11 cellular contexts compared by ENCODE assay signal in genomic region chr10:89224697-89225443, GRCh38. TPM values are rescaled to one million over a fixed set of nuclear protein-coding genes. Genes with fewer than 3 reads are reported as not detected.
DNase-seq lines count a peak whose midpoint lies in the region; ATAC-seq, FAIRE-seq and TF ChIP-seq lines count a peak whose summit lies in the region.
"Had no signal": no experiment of that assay in that cellular context is flagged by ENCODE, and none has a peak within 500 bp of the region (broad histone marks: within the 10 kb centered on the region; RNA-seq: fewer than 3 reads in every experiment).

No MANE protein-coding gene starts in this region.

- TSS peak; percentile 70 for BruUV-seq in endothelial cell of umbilical vein (replicated peaks; lab: Mats Ljungman, UMichigan)

- H3K9me1 ChIP-seq in endothelial cell of umbilical vein (replicated peaks; ENCODE audit: control insufficient read depth, extremely low read depth, insufficient read depth, low read length), result no peaks in the 10 kb centered on the region

- TF ChIP-seq CTCF in endothelial cell of umbilical vein (IDR thresholded peaks at IDR 0.05; ENCODE audit: extremely low read depth in 1 of 2, insufficient read depth in 1 of 2, low read depth in 1 of 2, low read length in 2 of 2) (peak; percentile 42 to 46), vagina (IDR thresholded peaks at IDR 0.05) (no peak)

- DNase-seq in Right ventricle myocardium inferior (ENCODE audit: missing footprints) (peak; percentile 72), cardiac septum (ENCODE audit: low spot score) (no peak), endothelial cell of umbilical vein (ENCODE audit: low read depth, low spot score) (peak; percentile 88), memory B cell (ENCODE audit: low spot score in 2 of 2) (no peak), vagina (ENCODE audit: extremely low spot score in 2 of 2) (no peak), iPS-NIHi7 (ENCODE audit: extremely low spot score) (no peak)
- DNase-seq: activated naive CD4-positive, alpha-beta T cell treated with Interleukin-2 at 50 U/mL for 16 hours; NCI-H187 treated with DMSO at 0.1 percent for 48 hours; stimulated activated CD4-positive, alpha-beta T cell treated with anti-CD3 and anti-CD28 coated beads, Interleukin-1b, Interleukin-23, amount 100 ng/mL, for 48 hours had no signal

- H3K4me1 ChIP-seq in endothelial cell of umbilical vein (ENCODE audit: control insufficient read depth, extremely low read depth, insufficient read depth, low read length) (peaks cover 10% of the 10 kb centered on the region), vagina (peaks cover 23% of the 10 kb centered on the region)

- peak overlapping the region; percentile 68 for H3K4me2 ChIP-seq in endothelial cell of umbilical vein (ENCODE audit: insufficient read depth, low read length)

- H3K36me3 ChIP-seq in endothelial cell of umbilical vein (ENCODE audit: control insufficient read depth in 2 of 2, extremely low read depth in 1 of 2, insufficient read depth in 2 of 2, low read length in 2 of 2) (no peaks in the 10 kb centered on the region), vagina (peaks cover 0 to 11% of the 10 kb centered on the region in 2 donors)

- FAIRE-seq in endothelial cell of umbilical vein (lab: Jason Lieb, UNC), result peak; percentile 72

- POLR2A ChIA-PET in endothelial cell of umbilical vein (lab: Charles Lee), result no interaction called here

- peak; percentile 8 for ATAC-seq in Right ventricle myocardium inferior
- no peak for ATAC-seq in memory B cell (ENCODE audit: low read depth)
- no peak for ATAC-seq in stimulated activated memory B cell treated with anti-CD40 and anti-IgM and Interleukin-4, amounts not matched to agents 10 μg/mL and 1 μg/mL and 100 μg/mL, for 72 hours
- ATAC-seq in GM21423 (IDR thresholded peaks at IDR 0.05; ENCODE audit: unreplicated experiment), result no peak

- no peaks in the 10 kb centered on the region for H3K27me3 Mint-ChIP-seq in memory B cell
- H3K27me3 Mint-ChIP-seq in stimulated activated memory B cell treated with anti-CD40 and anti-IgM and Interleukin-4, amounts not matched to agents 10 μg/mL and 1 μg/mL and 100 μg/mL, for 72 hours, result no peaks in the 10 kb centered on the region

- H3K4me1 Mint-ChIP-seq in memory B cell, result no peaks in the 10 kb centered on the region
- H3K4me1 Mint-ChIP-seq in stimulated activated memory B cell treated with anti-CD40 and anti-IgM and Interleukin-4, amounts not matched to agents 10 μg/mL and 1 μg/mL and 100 μg/mL, for 72 hours, result peaks cover 9% of the 10 kb centered on the region

- H3K79me2 ChIP-seq in endothelial cell of umbilical vein (ENCODE audit: control insufficient read depth, insufficient read depth, low read length), result no peaks in the 10 kb centered on the region

- no peak overlapping the region for H3K27ac Mint-ChIP-seq in memory B cell
- H3K27ac Mint-ChIP-seq in stimulated activated memory B cell treated with anti-CD40 and anti-IgM and Interleukin-4, amounts not matched to agents 10 μg/mL and 1 μg/mL and 100 μg/mL, for 72 hours, result no peak overlapping the region

- H3K27ac ChIP-seq in endothelial cell of umbilical vein (ENCODE audit: insufficient read depth, low read depth, low read length), result peak overlapping the region; percentile 87
- peak overlapping the region; percentile 1 for H3K27ac ChIP-seq in vagina

- no peaks in the 10 kb centered on the region for H3K9me3 Mint-ChIP-seq in memory B cell
- peaks cover 4% of the 10 kb centered on the region for H3K9me3 Mint-ChIP-seq in stimulated activated memory B cell treated with anti-CD40 and anti-IgM and Interleukin-4, amounts not matched to agents 10 μg/mL and 1 μg/mL and 100 μg/mL, for 72 hours

- H3K4me3 ChIP-seq in endothelial cell of umbilical vein (replicated peaks in 1 of 3; ENCODE audit: insufficient read depth in 1 of 3, low read depth in 1 of 3, low read length in 3 of 3), result peak overlapping the region in 2 of 3 experiments; percentile 0 to 23
- H3K4me3 ChIP-seq in vagina, result no peak overlapping the region

- TF ChIP-seq POLR2A in endothelial cell of umbilical vein (IDR thresholded peaks at IDR 0.05; ENCODE audit: low read depth, low read length) (no peak), vagina (IDR thresholded peaks at IDR 0.05) (no peak)

- peak overlapping the region; percentile 49 for H3K4me3 Mint-ChIP-seq in memory B cell
- H3K4me3 Mint-ChIP-seq in stimulated activated memory B cell treated with anti-CD40 and anti-IgM and Interleukin-4, amounts not matched to agents 10 μg/mL and 1 μg/mL and 100 μg/mL, for 72 hours, result no peak overlapping the region

- H4K20me1 ChIP-seq in endothelial cell of umbilical vein (replicated peaks; ENCODE audit: control insufficient read depth, extremely low read depth, insufficient read depth, low read length), result no peaks in the 10 kb centered on the region

- peak overlapping the region; percentile 97 for H2AFZ ChIP-seq in endothelial cell of umbilical vein (ENCODE audit: low read depth, low read length)

- dilution Hi-C loops in endothelial cell of umbilical vein (cut with MboI; ENCODE audit: extremely low pct_ligation_motif_present, low sequenced_read_pairs), result loop anchor here (25.0 kb wide), 1 partner anchor 238 kb away; the partner anchor contains the start of gene FAS

- H3K9ac ChIP-seq in endothelial cell of umbilical vein (replicated peaks; ENCODE audit: extremely low read depth, insufficient read depth, low read length), result peak overlapping the region; percentile 78

- H3K27me3 ChIP-seq in endothelial cell of umbilical vein (ENCODE audit: control insufficient read depth in 2 of 2, insufficient read depth in 2 of 2, low read length in 2 of 2) (no peaks in the 10 kb centered on the region), vagina (no peaks in the 10 kb centered on the region)

- CTCF ChIA-PET in endothelial cell of umbilical vein (lab: Charles Lee), result interaction anchor here (0.6 to 2.2 kb wide), 7 partner anchors 9 to 297 kb away, joined by 3 to 7 read pairs (median 4); partner anchors contain the start of gene LIPA

- peaks cover 32% of the 10 kb centered on the region for H3K36me3 Mint-ChIP-seq in memory B cell
- H3K36me3 Mint-ChIP-seq in stimulated activated memory B cell treated with anti-CD40 and anti-IgM and Interleukin-4, amounts not matched to agents 10 μg/mL and 1 μg/mL and 100 μg/mL, for 72 hours, result peaks cover 54% of the 10 kb centered on the region

- intact Hi-C loops in Right ventricle myocardium inferior (cut with DNase I), result no loop called here
- intact Hi-C loops in cardiac septum (cut with DNase I), result no loop called here
- intact Hi-C loops in endothelial cell of umbilical vein (cut with micrococcal nuclease), result no loop called here
- intact Hi-C loops in vagina (cut with DNase I), result no loop called here

- H3K9me3 ChIP-seq in endothelial cell of umbilical vein (replicated peaks; ENCODE audit: control insufficient read depth, insufficient read depth, low read length), result no peaks in the 10 kb centered on the region
- no peaks in the 10 kb centered on the region for H3K9me3 ChIP-seq in vagina

TF ChIP-seq in endothelial cell of umbilical vein, 7 proteins besides CTCF, POLR2A, EP300 and RAD21:
- TF ChIP-seq EZH2 (IDR thresholded peaks at IDR 0.05; ENCODE audit: borderline replicate concordance, low read depth, low read length, severe bottlenecking), result no peak
- TF ChIP-seq MAX (IDR thresholded peaks at IDR 0.05; ENCODE audit: insufficient read depth, insufficient read length), result peak; percentile 81
- no peak for TF ChIP-seq GATA2 (IDR thresholded peaks at IDR 0.05; ENCODE audit: insufficient read depth, insufficient read length, low read depth, low read length)
- TF ChIP-seq MYC (IDR thresholded peaks at IDR 0.05; ENCODE audit: low read depth, low read length), result no peak
- TF ChIP-seq FOS (IDR thresholded peaks at IDR 0.05; ENCODE audit: borderline replicate concordance, insufficient read depth, low read length), result no peak
- no peak for TF ChIP-seq POLR2AphosphoS5 (IDR thresholded peaks at IDR 0.05; ENCODE audit: insufficient read depth, low read depth, low read length)
- TF ChIP-seq JUN (IDR thresholded peaks at IDR 0.05; ENCODE audit: borderline replicate concordance, insufficient read depth, insufficient read length, low read depth), result no peak

RNA-seq across cellular contexts. Expression of gene CH25H, which starts 17.8 kb away (rescaled TPM):
- total RNA-seq in Right ventricle myocardium inferior (0.14 TPM), cardiac septum (1.00 TPM), endothelial cell of umbilical vein (0.32 TPM in 1 of 2 replicates, not detected in the other), vagina (0.74 TPM)
- 0.29 and 0.30 TPM in 2 replicates for polyA plus RNA-seq in endothelial cell of umbilical vein
- 0.13 and 0.26 TPM in 2 replicates for polyA plus RNA-seq in endothelial cell of umbilical vein (2011; cell fraction: cytosol; rRNA removed)
- 0.07 TPM in 1 of 2 replicates, not detected in the other for polyA plus RNA-seq in endothelial cell of umbilical vein (2011; cell fraction: nucleus; rRNA removed)
- polyA plus RNA-seq in endothelial cell of umbilical vein (2012), result 0.19 TPM in 1 of 2 replicates, not detected in the other
- 0.49 TPM in 1 of 2 replicates, not detected in the other for polyA minus RNA-seq in endothelial cell of umbilical vein
- polyA minus RNA-seq in endothelial cell of umbilical vein (2011; cell fraction: cytosol; rRNA and poly(A)+ RNA removed), result not detected
- not detected in 2 replicates for polyA minus RNA-seq in endothelial cell of umbilical vein (2011; cell fraction: nucleus; rRNA and poly(A)+ RNA removed)

RNA-seq across cellular contexts. Expression of gene LIPA, which starts 26.7 kb away (rescaled TPM):
- total RNA-seq in Right ventricle myocardium inferior (19.3 TPM), cardiac septum (16.0 TPM), endothelial cell of umbilical vein (28.1 and 41.1 TPM in 2 replicates), vagina (27.7 TPM)
- 22.5 and 24.0 TPM in 2 replicates for polyA plus RNA-seq in endothelial cell of umbilical vein
- polyA plus RNA-seq in endothelial cell of umbilical vein (2011; cell fraction: cytosol; rRNA removed), result 15.9 and 17.5 TPM in 2 replicates
- 9.5 and 12.0 TPM in 2 replicates for polyA plus RNA-seq in endothelial cell of umbilical vein (2011; cell fraction: nucleus; rRNA removed)
- polyA plus RNA-seq in endothelial cell of umbilical vein (2012), result 15.9 and 20.5 TPM in 2 replicates
- 36.8 and 41.5 TPM in 2 replicates for polyA minus RNA-seq in endothelial cell of umbilical vein
- 11.5 TPM for polyA minus RNA-seq in endothelial cell of umbilical vein (2011; cell fraction: cytosol; rRNA and poly(A)+ RNA removed)
- 4.4 and 10.5 TPM in 2 replicates for polyA minus RNA-seq in endothelial cell of umbilical vein (2011; cell fraction: nucleus; rRNA and poly(A)+ RNA removed)

Comparison
In these comparisons a context has a peak if more than half of its experiments do, and no peak if none do; other contexts are left out.
1. DNase-seq: peak in Right ventricle myocardium inferior (single experiment) and endothelial cell of umbilical vein (single experiment); none in cardiac septum (single experiment), memory B cell (0 of 2), vagina (0 of 2) and iPS-NIHi7 (single experiment).
2. H3K4me3 ChIP-seq: peak in endothelial cell of umbilical vein (2 of 3); none in vagina (0 of 2).
3. CTCF ChIP-seq: peak in endothelial cell of umbilical vein (2 of 2); none in vagina (0 of 3).